1 cellular context compared by ENCODE assay signal in genomic region chr2:38828460-38828859, GRCh38.
TF ChIP-seq lines count a peak whose summit lies in the region.

No MANE protein-coding gene starts in this region.

TF ChIP-seq in K562, 482 proteins besides CTCF, POLR2A, EP300 and RAD21:
- TF ChIP-seq ZNF384 (IDR thresholded peaks at IDR 0.05; ENCODE audit: low read depth, low read length) (0 out of 2 replicates have a peak, but pooled peaks have one; percentile 44), ZBTB33 (CRISPR knock-in tag; IDR thresholded peaks at IDR 0.05) (peak; percentile 85), RBM25 (IDR thresholded peaks at IDR 0.05; ENCODE audit: low read depth, low read length, severe bottlenecking) (peak; percentile 67), GATAD2A (IDR thresholded peaks at IDR 0.05) (no peak), ZNF76 (CRISPR knock-in tag; IDR thresholded peaks at IDR 0.05; ENCODE audit: borderline replicate concordance) (no peak), ZNF121 (CRISPR knock-in tag; conservative IDR thresholded peaks at IDR 0.05) (peak; percentile 97), MNT (conservative IDR thresholded peaks at IDR 0.05) (no peak), FOXP1 (CRISPR knock-in tag; IDR thresholded peaks at IDR 0.05) (no peak)
